Comparison of ENCODE assay signal across 9 cellular contexts in genomic region chr3:4508048-4508981, GRCh38. TPM values are rescaled to one million over a fixed set of nuclear protein-coding genes. Genes with fewer than 3 reads are reported as not detected.
DNase-seq lines count a peak whose midpoint lies in the region; ATAC-seq and TF ChIP-seq lines count a peak whose summit lies in the region.
"Had no signal": no experiment of that assay in that cellular context is flagged by ENCODE, and none has a peak within 500 bp of the region (broad histone marks: within the 10 kb centered on the region; RNA-seq: fewer than 3 reads in every experiment).

No MANE protein-coding gene starts in this region.

- no peaks in the 10 kb centered on the region for H3K27me3 Mint-ChIP-seq in CD4-positive, alpha-beta memory T cell
- no peaks in the 10 kb centered on the region for H3K27me3 Mint-ChIP-seq in MCF 10A (ENCODE audit: insufficient read depth, unreplicated experiment)
- H3K27me3 Mint-ChIP-seq: activated naive CD8-positive, alpha-beta T cell had no signal

- DNase-seq in hepatocyte (ENCODE audit: low spot score): no peak
- DNase-seq in HPDE6-E6E7 (ENCODE audit: extremely low spot score): no peak
- no peak for DNase-seq in NCI-H1048 (lab: John Stamatoyannopoulos, UW)
- DNase-seq in CD4-positive, alpha-beta memory T cell: no peak
- no peak for DNase-seq in MCF 10A (ENCODE audit: unreplicated experiment)

- H3K4me3 Mint-ChIP-seq in CD4-positive, alpha-beta memory T cell: no peak overlapping the region
- H3K4me3 Mint-ChIP-seq in MCF 10A (ENCODE audit: unreplicated experiment): no peak overlapping the region
- H3K4me3 Mint-ChIP-seq: activated naive CD8-positive, alpha-beta T cell had no signal

- H3K4me1 Mint-ChIP-seq in CD4-positive, alpha-beta memory T cell: peaks cover 35 to 48% (median 42%) of the 10 kb centered on the region in 4 donors
- peaks cover 19% of the 10 kb centered on the region for H3K4me1 Mint-ChIP-seq in MCF 10A (ENCODE audit: insufficient read depth, unreplicated experiment)

- no peaks in the 10 kb centered on the region for H4K20me1 ChIP-seq in hepatocyte (ENCODE audit: insufficient read depth, poor library complexity, severe bottlenecking)

- CTCF ChIA-PET in CD4-positive, alpha-beta memory T cell (lab: Charles Lee; ENCODE audit: partially characterized antibody): interaction anchor here (1.1 to 6.3 kb wide), 4 partner anchors 11 to 607 kb away, joined by 3 to 28 read pairs (median 3); partner anchors contain the start of gene ITPR1
- CTCF ChIA-PET in MCF 10A (lab: Yijun Ruan, JAX): interaction anchor here (1.1 to 1.4 kb wide), 2 partner anchors 15 to 36 kb away, joined by 4 to 7 read pairs; partner anchors contain the start of gene ITPR1

- POLR2A ChIA-PET in CD4-positive, alpha-beta memory T cell (lab: Charles Lee; ENCODE audit: partially characterized antibody): interaction anchor here (3.2 kb wide), 1 partner anchor 15 kb away, joined by 20 read pairs; the partner anchor contains the start of gene ITPR1
- POLR2A ChIA-PET in MCF 10A (lab: Yijun Ruan, JAX): interaction anchor here (1.7 kb wide), 1 partner anchor 15 kb away, joined by 10 read pairs; the partner anchor contains the start of gene ITPR1

- H3K9me3 Mint-ChIP-seq in CD4-positive, alpha-beta memory T cell: no peaks in the 10 kb centered on the region
- no peaks in the 10 kb centered on the region for H3K9me3 Mint-ChIP-seq in MCF 10A (ENCODE audit: unreplicated experiment)

- 80% methylated on average over 8 of the region's 8 CpGs for WGBS in hepatocyte (ENCODE audit: low lambda C conversion rate, missing lambda C conversion rate)

- H3K9me2 ChIP-seq in hepatocyte (replicated peaks; ENCODE audit: insufficient read depth): no peaks in the 10 kb centered on the region

- no peaks in the 10 kb centered on the region for H3K9me3 ChIP-seq in hepatocyte (ENCODE audit: low read depth)
- no peaks in the 10 kb centered on the region for H3K9me3 ChIP-seq in CD4-positive, alpha-beta memory T cell (ENCODE audit: control insufficient read depth in 1 of 2, low read length in 2 of 2)

- H3K27ac ChIP-seq in hepatocyte: peak overlapping the region; percentile 43
- no peak overlapping the region for H3K27ac ChIP-seq in CD4-positive, alpha-beta memory T cell (ENCODE audit: low read depth, low read length)

- intact Hi-C loops in CD4-positive, alpha-beta memory T cell (cut with micrococcal nuclease): no loop called here
- intact Hi-C loops in MCF 10A (cut with micrococcal nuclease): no loop called here

- peaks cover 3% of the 10 kb centered on the region for H3K36me3 ChIP-seq in hepatocyte (replicated peaks; ENCODE audit: insufficient read depth, low read depth)
- no peaks in the 10 kb centered on the region for H3K36me3 ChIP-seq in CD4-positive, alpha-beta memory T cell (ENCODE audit: insufficient read depth, low read length)

- no peak overlapping the region for H3K4me2 ChIP-seq in hepatocyte

- H3K27ac Mint-ChIP-seq in CD4-positive, alpha-beta memory T cell: peak overlapping the region in 2 of 7 donors; percentile 4 to 9
- H3K27ac Mint-ChIP-seq in MCF 10A (ENCODE audit: low read depth, unreplicated experiment): no peak overlapping the region
- H3K27ac Mint-ChIP-seq: activated naive CD8-positive, alpha-beta T cell had no signal

- BruUV-seq in MCF 10A (replicated peaks; lab: Mats Ljungman, UMichigan): no TSS peak

- H3K4me3 ChIP-seq in hepatocyte: no peak overlapping the region
- no peak overlapping the region for H3K4me3 ChIP-seq in CD4-positive, alpha-beta memory T cell (ENCODE audit: low read length in 2 of 2)

- ATAC-seq in GM18499 (IDR thresholded peaks at IDR 0.05; ENCODE audit: insufficient read depth, unreplicated experiment): peak; percentile 48
- peak; percentile 69 for ATAC-seq in GM21390 (IDR thresholded peaks at IDR 0.05; ENCODE audit: unreplicated experiment)
- ATAC-seq in HG03139 (IDR thresholded peaks at IDR 0.05; ENCODE audit: unreplicated experiment): peak; percentile 62

- peaks cover 36% of the 10 kb centered on the region for H3K4me1 ChIP-seq in hepatocyte (ENCODE audit: insufficient read depth)
- peaks cover 41% of the 10 kb centered on the region for H3K4me1 ChIP-seq in CD4-positive, alpha-beta memory T cell (ENCODE audit: insufficient read depth, low read length)

- H3K36me3 Mint-ChIP-seq in CD4-positive, alpha-beta memory T cell: peaks cover 16 to 20% of the 10 kb centered on the region in 2 donors
- H3K36me3 Mint-ChIP-seq in MCF 10A (ENCODE audit: insufficient read depth, unreplicated experiment): no peaks in the 10 kb centered on the region

- TF ChIP-seq CTCF in hepatocyte (IDR thresholded peaks at IDR 0.05; ENCODE audit: poor library complexity) (no peak), MCF 10A (IDR thresholded peaks at IDR 0.05; ENCODE audit: unreplicated experiment) (no peak)

- no peak overlapping the region for H2AFZ ChIP-seq in hepatocyte

- H3K27me3 ChIP-seq in hepatocyte: no peaks in the 10 kb centered on the region
- H3K27me3 ChIP-seq in CD4-positive, alpha-beta memory T cell (ENCODE audit: insufficient read depth, low read length): no peaks in the 10 kb centered on the region

- peaks cover 44% of the 10 kb centered on the region for H3K79me2 ChIP-seq in hepatocyte

RNA-seq across cellular contexts. Expression of gene ITPR1, which starts 15.2 kb away (rescaled TPM):
- total RNA-seq in hepatocyte (79.1 and 90.8 TPM in 2 replicates), MCF 10A (2022) (7.5 and 14.3 TPM in 2 replicates)
- polyA plus RNA-seq in hepatocyte: 46.8 and 54.8 TPM in 2 replicates
- total RNA-seq in CD4-positive, alpha-beta memory T cell: 10 to 100 TPM; 72.4 to 72.8 TPM
- 10 to 100 TPM in 1 of 2 donors, 1 to 10 TPM in 1; 6.1 to 16.0 TPM for polyA plus RNA-seq in CD4-positive, alpha-beta memory T cell

RNA-seq across cellular contexts. Expression of gene SUMF1, which starts 41.2 kb away (rescaled TPM):
- total RNA-seq in hepatocyte (49.6 and 59.0 TPM in 2 replicates), MCF 10A (2022) (11.8 and 18.9 TPM in 2 replicates)
- 43.1 and 55.5 TPM in 2 replicates for polyA plus RNA-seq in hepatocyte
- 10 to 100 TPM; 13.9 to 14.9 TPM for total RNA-seq in CD4-positive, alpha-beta memory T cell
- 10 to 100 TPM; 29.7 to 38.3 TPM for polyA plus RNA-seq in CD4-positive, alpha-beta memory T cell
